In the genomic region with DNA sequence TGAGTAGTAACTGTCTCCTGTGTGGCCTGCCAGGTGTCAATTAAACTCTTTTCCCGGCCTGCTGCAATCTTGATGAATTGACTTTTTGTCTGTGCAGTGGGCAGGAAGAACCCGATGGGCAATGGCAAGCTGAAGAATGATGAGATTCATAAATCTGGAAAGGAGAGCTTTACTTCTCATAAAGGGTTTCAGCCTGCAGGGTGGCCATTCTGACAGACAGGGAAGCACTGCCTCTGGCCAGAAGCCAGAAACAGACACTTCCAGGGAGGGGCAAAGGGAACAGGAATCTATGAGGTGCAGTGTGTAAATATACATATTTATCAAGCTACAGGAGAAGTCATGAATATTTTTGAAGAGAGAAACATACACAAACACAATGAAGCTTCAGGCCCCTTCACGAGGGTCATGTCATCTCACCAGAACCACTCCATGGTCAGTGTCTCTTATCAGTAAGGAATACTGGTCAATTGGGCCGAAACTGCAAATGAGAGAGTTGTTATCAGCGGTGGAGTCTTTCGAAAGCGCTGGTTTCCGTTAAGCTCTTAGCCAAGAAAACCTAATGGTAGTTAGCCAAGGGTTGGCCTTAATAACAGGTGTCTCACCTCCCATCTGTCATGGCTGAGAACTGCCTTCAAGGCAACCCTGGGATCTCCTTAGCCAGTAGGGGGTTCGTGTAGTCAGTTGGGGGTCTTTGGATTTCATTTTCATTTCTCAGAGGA, we compare ENCODE assay signal across 1 cellular context.
TF ChIP-seq lines count a peak whose summit lies in the region.

No MANE protein-coding gene starts in this region.

TF ChIP-seq in endothelial cell of umbilical vein, 7 proteins besides CTCF, POLR2A, EP300 and RAD21 (continued from another document):
- no peak for TF ChIP-seq JUN (IDR thresholded peaks at IDR 0.05; ENCODE audit: borderline replicate concordance, insufficient read depth, insufficient read length, low read depth)
